27 cellular contexts compared by ENCODE assay signal in genomic region chr4:8542776-8543525, GRCh38. TPM values are rescaled to one million over a fixed set of nuclear protein-coding genes. Genes with fewer than 3 reads are reported as not detected.
DNase-seq lines count a peak whose midpoint lies in the region; ATAC-seq and TF ChIP-seq lines count a peak whose summit lies in the region.
"Had no signal": no experiment of that assay in that cellular context is flagged by ENCODE, and none has a peak within 500 bp of the region (broad histone marks: within the 10 kb centered on the region; RNA-seq: fewer than 3 reads in every experiment).

No MANE protein-coding gene starts in this region.

- in situ Hi-C loops in GM13977 (cut with MboI; ENCODE audit: low pct_unique_long_range_greater_than_20kb, low sequenced_read_pairs, unreplicated experiment), result no loop called here

- TF ChIP-seq CTCF in right atrium auricular region (IDR thresholded peaks at IDR 0.05) (no peak), foreskin fibroblast (IDR thresholded peaks at IDR 0.05; ENCODE audit: low read depth, low read length) (no peak), spleen (IDR thresholded peaks at IDR 0.05 in 8 of 11, conservative IDR thresholded peaks at IDR 0.05 in 3 of 11) (no peak), GM13977 (IDR thresholded peaks at IDR 0.05; ENCODE audit: extremely low read depth, insufficient read depth, missing control alignments) (no peak)

- WGBS in spleen, 5 donors, result 85 to 94% (median 89%) methylated on average over 13 to 16 of the region's 16 CpGs

- H3K36me3 Mint-ChIP-seq in T-cell, result no peaks in the 10 kb centered on the region

- intact Hi-C loops in cardiac septum (cut with DNase I) (no loop called here), spleen (cut with DNase I; ENCODE audit: low total_unique reads) (no loop called here)

- H3K27me3 ChIP-seq in right atrium auricular region, result no peaks in the 10 kb centered on the region
- peaks cover 0 to 19% (median 0%) of the 10 kb centered on the region in 7 donors for H3K27me3 ChIP-seq in spleen (replicated peaks in 1 of 7)
- H3K27me3 ChIP-seq: breast epithelium had no signal

- H3K4me1 ChIP-seq in right atrium auricular region (no peaks in the 10 kb centered on the region), spleen (no peaks in the 10 kb centered on the region)
- H3K4me1 ChIP-seq: breast epithelium, psoas muscle had no signal

- H3K27ac Mint-ChIP-seq in T-cell, result no peak overlapping the region
- H3K27ac Mint-ChIP-seq: activated CD8-positive, alpha-beta T cell treated with anti-CD3 and anti-CD28 coated beads for 36 hours; endodermal cell had no signal

- H3K27me3 Mint-ChIP-seq in T-cell, result peaks cover 2 to 4% of the 10 kb centered on the region in 2 donors
- H3K27me3 Mint-ChIP-seq: activated CD8-positive, alpha-beta T cell treated with anti-CD3 and anti-CD28 coated beads for 36 hours had no signal

- H3K36me3 ChIP-seq in right atrium auricular region (no peaks in the 10 kb centered on the region), spleen (no peaks in the 10 kb centered on the region)
- H3K36me3 ChIP-seq: breast epithelium had no signal

- CTCF ChIA-PET in T-cell (lab: Charles Lee), result no interaction called here

- no peak for TF ChIP-seq POLR2A in spleen (IDR thresholded peaks at IDR 0.05)

- no peak for ATAC-seq in T-cell (replicated peaks in 1 of 4)
- ATAC-seq: activated CD4-positive, CD25-positive, alpha-beta regulatory T cell treated with anti-CD3 and anti-CD28 coated beads, Interleukin-2, amount 50 U/mL, for 24 hours; activated CD8-positive, alpha-beta T cell treated with anti-CD3 and anti-CD28 coated beads for 36 hours; K562; psoas muscle had no signal

- POLR2A ChIA-PET in T-cell (lab: Charles Lee), result no interaction called here

- H3K4me1 Mint-ChIP-seq in T-cell, result peaks cover 0 to 9% (median 2%) of the 10 kb centered on the region in 3 donors
- H3K4me1 Mint-ChIP-seq: neural crest cell had no signal

- no peak overlapping the region for H3K27ac ChIP-seq in right atrium auricular region
- H3K27ac ChIP-seq in spleen, result no peak overlapping the region
- H3K27ac ChIP-seq: breast epithelium, psoas muscle had no signal

- no peaks in the 10 kb centered on the region for H3K9me3 Mint-ChIP-seq in T-cell
- H3K9me3 Mint-ChIP-seq: activated CD8-positive, alpha-beta T cell treated with anti-CD3 and anti-CD28 coated beads for 36 hours; endodermal cell; neural crest cell had no signal

- H3K4me3 Mint-ChIP-seq in T-cell, result no peak overlapping the region
- H3K4me3 Mint-ChIP-seq: activated CD8-positive, alpha-beta T cell treated with anti-CD3 and anti-CD28 coated beads for 36 hours; endodermal cell; neural crest cell had no signal

- H3K4me3 ChIP-seq in right atrium auricular region (no peak overlapping the region), foreskin fibroblast (ENCODE audit: low read depth in 1 of 2, low read length in 2 of 2) (no peak overlapping the region), spleen (no peak overlapping the region)
- H3K4me3 ChIP-seq: breast epithelium, K562, psoas muscle had no signal

- DNase-seq in cardiac septum (ENCODE audit: low spot score) (peak; percentile 70), right atrium auricular region (ENCODE audit: low spot score) (no peak), RKO (ENCODE audit: low spot score) (peak; percentile 4), foreskin fibroblast (peak; percentile 35 to 62), spleen (peak; percentile 57), COLO829 (ENCODE audit: low spot score) (no peak), T-cell (no peak), GM13977 (ENCODE audit: low spot score) (no peak)
- DNase-seq: activated CD8-positive, alpha-beta T cell treated with anti-CD3 and anti-CD28 coated beads for 36 hours; activated gamma-delta T cell; cortex of kidney; endodermal cell; mammary epithelial cell; MM.1S; NCI-H1417; NCI-H2081; NCI-H345; NCI-H774; psoas muscle; SHP77; substantia nigra had no signal

- H3K9me3 ChIP-seq in right atrium auricular region (no peaks in the 10 kb centered on the region), spleen (no peaks in the 10 kb centered on the region)
- H3K9me3 ChIP-seq: breast epithelium, psoas muscle had no signal

RNA-seq across cellular contexts. Expression of gene GPR78, which starts 37.2 kb away (rescaled TPM):
- total RNA-seq in cardiac septum (not detected), right atrium auricular region (not detected), spleen (1 to 10 TPM in 1 of 7 donors, under 1 TPM in 3, not detected in 3; 0.07 to 1.5 (median 0.14) TPM), T-cell (not detected)
- polyA plus RNA-seq in spleen, result under 1 TPM in 1 of 3 donors, not detected in 2; 0.09 TPM
- total RNA-seq: activated CD8-positive, alpha-beta T cell treated with anti-CD3 and anti-CD28 coated beads for 36 hours; HT1080; kidney epithelial cell; mammary epithelial cell; neural crest cell; psoas muscle had no signal
- polyA plus RNA-seq: mammary epithelial cell, psoas muscle had no signal

RNA-seq across cellular contexts. Expression of gene CPZ, which starts 49.6 kb away (rescaled TPM):
- 0.30 TPM for total RNA-seq in cardiac septum
- total RNA-seq in right atrium auricular region, result 1 to 10 TPM in 1 of 2 donors, under 1 TPM in 1; 0.90 to 1.2 TPM
- total RNA-seq in spleen, result 1 to 10 TPM in 3 of 7 donors, under 1 TPM in 3, not detected in 1; 0.57 to 8.5 (median 1.2) TPM
- polyA plus RNA-seq in spleen, result under 1 TPM; 0.11 to 0.96 (median 0.73) TPM
- total RNA-seq in T-cell, result under 1 TPM in 2 of 5 donors, not detected in 3; 0.18 to 0.32 TPM
- total RNA-seq: activated CD8-positive, alpha-beta T cell treated with anti-CD3 and anti-CD28 coated beads for 36 hours; HT1080; mammary epithelial cell; neural crest cell; psoas muscle had no signal
- polyA plus RNA-seq: mammary epithelial cell had no signal

Comparison
In these comparisons a context has a peak if more than half of its experiments do, and no peak if none do; other contexts are left out.
1. DNase-seq: peak in cardiac septum (single experiment), RKO (single experiment), foreskin fibroblast (2 of 2) and spleen (single experiment); none in right atrium auricular region (single experiment), COLO829 (single experiment), T-cell (0 of 34) and GM13977 (single experiment).